15 cellular contexts compared by ENCODE assay signal in genomic region chr2:50126845-50127244, GRCh38.
A peak's percentile ranks its signal among the peaks of the same experiment; 100 is the strongest.
DNase-seq lines count a peak whose midpoint lies in the region; ATAC-seq, FAIRE-seq and TF ChIP-seq lines count a peak whose summit lies in the region.
"Had no signal": no experiment of that assay in that cellular context is flagged by ENCODE, and none has a peak within 500 bp of the region (broad histone marks: within the 10 kb centered on the region; RNA-seq: fewer than 3 reads in every experiment).

No MANE protein-coding gene starts in this region.

- intact Hi-C loops in A673 (cut with micrococcal nuclease; ENCODE audit: unreplicated experiment) = no loop called here
- intact Hi-C loops in thyroid gland (cut with DNase I) = no loop called here

- H3K4me1 ChIP-seq in A673 (ENCODE audit: insufficient read depth, low read length, poor library complexity, severe bottlenecking) (peaks cover 3% of the 10 kb centered on the region), thyroid gland (no peaks in the 10 kb centered on the region)

- H3K27me3 ChIP-seq in A673 (replicated peaks; ENCODE audit: insufficient read depth, low read depth, low read length, poor library complexity) (no peaks in the 10 kb centered on the region), thyroid gland (no peaks in the 10 kb centered on the region)

- BruUV-seq in A673 (replicated peaks; lab: Mats Ljungman, UMichigan) = no TSS peak

- no peaks in the 10 kb centered on the region for H3K36me3 ChIP-seq in A673 (ENCODE audit: insufficient read depth, low read length, poor library complexity, severe bottlenecking)
- no peaks in the 10 kb centered on the region for H3K36me3 ChIP-seq in thyroid gland

- H3K9me3 ChIP-seq in A673 (ENCODE audit: low read depth, low read length, poor library complexity, severe bottlenecking) (no peaks in the 10 kb centered on the region), thyroid gland (no peaks in the 10 kb centered on the region)

- 61 to 77% methylated on average over 2 of the region's 2 CpGs for WGBS in thyroid gland, 2 donors

- no peak for ATAC-seq in GM21717 (IDR thresholded peaks at IDR 0.05; ENCODE audit: unreplicated experiment)
- ATAC-seq: left ventricle myocardium superior had no signal

- H3K27ac ChIP-seq in A673 (ENCODE audit: low read depth, low read length, poor library complexity, severe bottlenecking) (no peak overlapping the region), thyroid gland (no peak overlapping the region)

- no peak for TF ChIP-seq POLR2A in thyroid gland (IDR thresholded peaks at IDR 0.05)

- CTCF ChIA-PET in A673 (lab: Charles Lee) = no interaction called here

- H3K4me3 ChIP-seq in A673 (ENCODE audit: low read depth, low read length, poor library complexity, severe bottlenecking) (no peak overlapping the region), thyroid gland (replicated peaks in 1 of 3) (no peak overlapping the region)

- TF ChIP-seq CTCF in A673 (conservative IDR thresholded peaks at IDR 0.05; ENCODE audit: low read depth, low read length) = no peak
- no peak for TF ChIP-seq CTCF in thyroid gland (IDR thresholded peaks at IDR 0.05)

- DNase-seq in A673 (ENCODE audit: low spot score) (peak; percentile 1), NCI-H1105 (lab: John Stamatoyannopoulos, UW) (peak; percentile 95), NCI-H2196 (lab: John Stamatoyannopoulos, UW; ENCODE audit: unreplicated experiment) (peak; percentile 79), thyroid gland (no peak), SW480 (ENCODE audit: low spot score) (no peak), activated T-cell treated with anti-CD3 and anti-CD28 coated beads for 4 hours (no peak)
- DNase-seq: activated CD4-positive, alpha-beta T cell treated with anti-CD3 and anti-CD28 coated beads for 1 hour; activated CD8-positive, alpha-beta memory T cell treated with anti-CD3 and anti-CD28 coated beads, Interleukin-2, amount 50 U/mL, for 48 hours; KG1; left ventricle myocardium superior; NCI-H2227 treated with DMSO at 0.1 percent for 48 hours had no signal

- FAIRE-seq in endometrium (lab: Jason Lieb, UNC) = peak; percentile 82
- FAIRE-seq: GM19239, RCC 7860 had no signal

- POLR2A ChIA-PET in A673 (lab: Charles Lee; ENCODE audit: low non-redundant PET) = no interaction called here

Comparison
In these comparisons a context has a peak if more than half of its experiments do, and no peak if none do; other contexts are left out.
1. DNase-seq: peak in A673 (single experiment), NCI-H1105 (single experiment) and NCI-H2196 (single experiment); none in thyroid gland (0 of 2), SW480 (single experiment) and activated T-cell treated with anti-CD3 and anti-CD28 coated beads for 4 hours (single experiment).